1 cellular context compared by ENCODE assay signal in the genomic region with DNA sequence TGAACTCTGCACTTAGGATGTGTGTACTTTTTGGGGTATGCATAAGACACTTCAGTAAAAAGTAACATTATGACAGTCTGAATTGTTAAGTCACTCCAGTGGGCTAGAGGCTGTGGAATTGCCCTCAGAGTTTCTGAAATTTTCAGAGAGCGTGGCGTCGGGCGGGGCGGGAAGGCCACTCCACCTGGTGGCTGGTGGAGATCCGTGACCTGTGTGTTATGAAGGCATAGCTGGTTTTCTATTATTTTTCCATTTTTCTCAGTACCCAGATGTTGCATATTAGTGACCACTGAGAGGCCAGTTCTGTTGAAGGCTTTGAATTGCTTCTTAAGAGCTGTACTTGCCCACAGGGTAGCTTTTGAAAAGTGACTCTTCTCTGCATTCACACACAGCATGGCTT.
TF ChIP-seq lines count a peak whose summit lies in the region.

No MANE protein-coding gene starts in this region.

TF ChIP-seq in K562, 482 proteins besides CTCF, POLR2A, EP300 and RAD21:
- TF ChIP-seq, protein P1, sequence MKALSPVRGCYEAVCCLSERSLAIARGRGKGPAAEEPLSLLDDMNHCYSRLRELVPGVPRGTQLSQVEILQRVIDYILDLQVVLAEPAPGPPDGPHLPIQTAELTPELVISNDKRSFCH (CRISPR knock-in tag; IDR thresholded peaks at IDR 0.05) = no peak
- TF ChIP-seq, protein P1 (tag; IDR thresholded peaks at IDR 0.05) = no peak
- TF ChIP-seq KLF13 (tag; IDR thresholded peaks at IDR 0.05; ENCODE audit: borderline replicate concordance, low read depth) (no peak), SETDB1 (IDR thresholded peaks at IDR 0.05; ENCODE audit: low read length) (no peak), DNMT1 (IDR thresholded peaks at IDR 0.05) (no peak), ADNP (tag; IDR thresholded peaks at IDR 0.05) (no peak), DIDO1 (tag; IDR thresholded peaks at IDR 0.05; ENCODE audit: low read depth) (no peak), STAT5A (IDR thresholded peaks at IDR 0.05; ENCODE audit: borderline replicate concordance, low read length) (no peak), MED1 (CRISPR knock-in tag; IDR thresholded peaks at IDR 0.05; ENCODE audit: borderline replicate concordance) (no peak), ZKSCAN8 (CRISPR knock-in tag; IDR thresholded peaks at IDR 0.05) (no peak), RCOR1 (IDR thresholded peaks at IDR 0.05; ENCODE audit: borderline replicate concordance in 1 of 2, low read depth in 2 of 2, low read length in 2 of 2) (no peak), ZNF507 (tag; conservative IDR thresholded peaks at IDR 0.05) (no peak), SAFB (IDR thresholded peaks at IDR 0.05; ENCODE audit: borderline replicate concordance, low read depth, low read length) (no peak), POLR2H (tag; IDR thresholded peaks at IDR 0.05; ENCODE audit: low read depth) (no peak)
- TF ChIP-seq, protein P2, sequence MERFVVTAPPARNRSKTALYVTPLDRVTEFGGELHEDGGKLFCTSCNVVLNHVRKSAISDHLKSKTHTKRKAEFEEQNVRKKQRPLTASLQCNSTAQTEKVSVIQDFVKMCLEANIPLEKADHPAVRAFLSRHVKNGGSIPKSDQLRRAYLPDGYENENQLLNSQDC (CRISPR knock-in tag; IDR thresholded peaks at IDR 0.05) = no peak
- TF ChIP-seq, protein P3, sequence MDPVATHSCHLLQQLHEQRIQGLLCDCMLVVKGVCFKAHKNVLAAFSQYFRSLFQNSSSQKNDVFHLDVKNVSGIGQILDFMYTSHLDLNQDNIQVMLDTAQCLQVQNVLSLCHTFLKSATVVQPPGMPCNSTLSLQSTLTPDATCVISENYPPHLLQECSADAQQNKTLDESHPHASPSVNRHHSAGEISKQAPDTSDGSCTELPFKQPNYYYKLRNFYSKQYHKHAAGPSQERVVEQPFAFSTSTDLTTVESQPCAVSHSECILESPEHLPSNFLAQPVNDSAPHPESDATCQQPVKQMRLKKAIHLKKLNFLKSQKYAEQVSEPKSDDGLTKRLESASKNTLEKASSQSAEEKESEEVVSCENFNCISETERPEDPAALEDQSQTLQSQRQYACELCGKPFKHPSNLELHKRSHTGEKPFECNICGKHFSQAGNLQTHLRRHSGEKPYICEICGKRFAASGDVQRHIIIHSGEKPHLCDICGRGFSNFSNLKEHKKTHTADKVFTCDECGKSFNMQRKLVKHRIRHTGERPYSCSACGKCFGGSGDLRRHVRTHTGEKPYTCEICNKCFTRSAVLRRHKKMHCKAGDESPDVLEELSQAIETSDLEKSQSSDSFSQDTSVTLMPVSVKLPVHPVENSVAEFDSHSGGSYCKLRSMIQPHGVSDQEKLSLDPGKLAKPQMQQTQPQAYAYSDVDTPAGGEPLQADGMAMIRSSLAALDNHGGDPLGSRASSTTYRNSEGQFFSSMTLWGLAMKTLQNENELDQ (CRISPR knock-in tag; IDR thresholded peaks at IDR 0.05; ENCODE audit: borderline replicate concordance) = no peak
